ENCODE assay signal across 22 cellular contexts in the genomic region with DNA sequence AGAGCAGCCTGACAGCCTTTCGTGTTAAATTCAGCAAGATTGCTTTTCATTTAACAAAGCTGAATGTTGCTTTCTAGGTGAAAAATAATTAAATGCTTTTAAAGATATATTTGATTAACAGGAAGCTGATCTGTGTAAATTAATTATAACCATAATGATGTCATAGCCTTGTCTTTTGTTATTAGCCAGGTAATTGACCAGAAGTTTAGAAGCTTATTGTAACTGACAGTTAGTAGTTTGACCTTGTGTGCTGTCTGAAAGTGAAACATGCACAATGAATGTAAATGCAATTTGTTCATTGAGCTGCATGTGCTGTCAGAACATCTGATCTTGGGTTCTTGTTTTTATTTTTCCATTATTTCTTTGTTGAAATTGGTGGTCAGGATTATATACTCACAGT. TPM values are rescaled to one million over a fixed set of nuclear protein-coding genes. Genes with fewer than 3 reads are reported as not detected.
DNase-seq lines count a peak whose midpoint lies in the region; ATAC-seq, FAIRE-seq and TF ChIP-seq lines count a peak whose summit lies in the region.
"Had no signal": no experiment of that assay in that cellular context is flagged by ENCODE, and none has a peak within 500 bp of the region (broad histone marks: within the 10 kb centered on the region; RNA-seq: fewer than 3 reads in every experiment).

No MANE protein-coding gene starts in this region.

- H3K27ac ChIP-seq in HepG2 (ENCODE audit: extremely low read length, insufficient read depth, low read length) (no peak overlapping the region), right lobe of liver (no peak overlapping the region), PC-9 (no peak overlapping the region)

- H3K4me1 Mint-ChIP-seq in HFFc6 (ENCODE audit: low read depth) = 0 out of 2 replicates have a peak, but pooled peaks cover 6% of the 10 kb centered on the region
- peaks cover 24% of the 10 kb centered on the region for H3K4me1 Mint-ChIP-seq in activated CD8-positive, alpha-beta memory T cell treated with anti-CD3 and anti-CD28 coated beads, Interleukin-2, amount 10 ng/mL, durations not matched to agents 7 days and 5 days
- H3K4me1 Mint-ChIP-seq: mesothelial cell of epicardium had no signal

- H3K27ac Mint-ChIP-seq in HFFc6 = no peak overlapping the region
- no peak overlapping the region for H3K27ac Mint-ChIP-seq in activated CD8-positive, alpha-beta memory T cell treated with anti-CD3 and anti-CD28 coated beads, Interleukin-2, amount 10 ng/mL, durations not matched to agents 7 days and 5 days
- H3K27ac Mint-ChIP-seq: CD4-positive, CD25-positive, alpha-beta regulatory T cell; mesothelial cell of epicardium; stimulated activated naive CD8-positive, alpha-beta T cell treated with anti-CD3 and anti-CD28 coated beads, Interleukin-15, Interleukin-2, amounts not matched to agents 100 ng/mL and 50 ng/mL, for 24 hours; T-helper 17 cell had no signal

- TF ChIP-seq CTCF in HepG2 (CRISPR knock-in tag; IDR thresholded peaks at IDR 0.05) = no peak
- no peak for TF ChIP-seq CTCF in right lobe of liver (IDR thresholded peaks at IDR 0.05)
- TF ChIP-seq CTCF in PC-9 (conservative IDR thresholded peaks at IDR 0.05) = no peak
- no peak for TF ChIP-seq CTCF in HFFc6 (IDR thresholded peaks at IDR 0.05)

- no peak overlapping the region for H2AFZ ChIP-seq in HepG2 (ENCODE audit: low read length)
- no peak overlapping the region for H2AFZ ChIP-seq in PC-9

- ATAC-seq in HepG2 = no peak
- no peak for ATAC-seq in right lobe of liver
- peak; percentile 70 for ATAC-seq in HG02678 (IDR thresholded peaks at IDR 0.05; ENCODE audit: unreplicated experiment)
- ATAC-seq in HG03520 (IDR thresholded peaks at IDR 0.05; ENCODE audit: unreplicated experiment) = peak; percentile 58
- ATAC-seq in activated CD8-positive, alpha-beta memory T cell treated with anti-CD3 and anti-CD28 coated beads, Interleukin-2, amount 10 ng/mL, durations not matched to agents 7 days and 5 days = no peak
- ATAC-seq: activated T-cell treated with anti-CD3 and anti-CD28 coated beads, Interleukin-2, amount 50 U/mL, for 4 hours; T-helper 17 cell had no signal

- H3K9me3 ChIP-seq in HepG2 (ENCODE audit: low read length) (no peaks in the 10 kb centered on the region), right lobe of liver (no peaks in the 10 kb centered on the region), PC-9 (ENCODE audit: insufficient read depth, low read depth) (no peaks in the 10 kb centered on the region)

- H3K9me2 ChIP-seq in PC-9 (ENCODE audit: insufficient read depth) = no peaks in the 10 kb centered on the region

- no peak for FAIRE-seq in HepG2 (lab: Jason Lieb, UNC)
- FAIRE-seq: RCC 7860 had no signal

- DNase-seq in HepG2 (ENCODE audit: low spot score) (no peak), right lobe of liver (no peak), PC-9 (no peak), HFFc6 (no peak)
- no peak for DNase-seq in activated CD8-positive, alpha-beta memory T cell treated with anti-CD3 and anti-CD28 coated beads, Interleukin-2, amount 10 ng/mL, durations not matched to agents 7 days and 5 days
- no peak for DNase-seq in stimulated activated naive CD4-positive, alpha-beta T cell (lab: John Stamatoyannopoulos, UW)
- DNase-seq: 8988T; activated CD4-positive, CD25-positive, alpha-beta regulatory T cell treated with anti-CD3 and anti-CD28 coated beads, Interleukin-2, amount 50 U/mL, for 72 hours; activated T-cell treated with anti-CD3 and anti-CD28 coated beads, Interleukin-2, amount 50 U/mL, for 4 hours; CD4-positive, CD25-positive, alpha-beta regulatory T cell; erythroblast; glutamatergic neuron; NCI-H1417 treated with DMSO at 0.1 percent for 48 hours; NCI-H510A; nucleus accumbens; T-helper 17 cell had no signal

- no peak for TF ChIP-seq EP300 in HepG2 (IDR thresholded peaks at IDR 0.05; ENCODE audit: low read depth in 2 of 2, low read length in 2 of 2)
- no peak for TF ChIP-seq EP300 in HepG2 (CRISPR knock-in tag; IDR thresholded peaks at IDR 0.05; ENCODE audit: borderline replicate concordance)

- POLR2A ChIA-PET in HepG2 (lab: Yijun Ruan, JAX) = interaction anchor here (1.4 kb wide), 1 partner anchor 10 kb away, joined by 4 read pairs; the partner anchor contains the start of gene RHBDD1
- POLR2A ChIA-PET in PC-9 (lab: Charles Lee; ENCODE audit: unreplicated experiment) = no interaction called here

- H3K9me3 Mint-ChIP-seq in HFFc6 = peaks cover 7% of the 10 kb centered on the region; the same call in 1 of the 2 replicates
- peaks cover 2% of the 10 kb centered on the region for H3K9me3 Mint-ChIP-seq in activated CD8-positive, alpha-beta memory T cell treated with anti-CD3 and anti-CD28 coated beads, Interleukin-2, amount 10 ng/mL, durations not matched to agents 7 days and 5 days (ENCODE audit: low read depth)
- H3K9me3 Mint-ChIP-seq: activated T-cell treated with anti-CD3 and anti-CD28 coated beads, Interleukin-2, amount 50 U/mL, for 4 hours had no signal

- H3F3A ChIP-seq in PC-9 (ENCODE audit: insufficient read depth, low read depth) = no peaks in the 10 kb centered on the region

- H3K4me3 ChIP-seq in HepG2 (replicated peaks in 1 of 3; ENCODE audit: insufficient read depth in 1 of 3, low read depth in 2 of 3, low read length in 3 of 3) = no peak overlapping the region
- no peak overlapping the region for H3K4me3 ChIP-seq in right lobe of liver
- H3K4me3 ChIP-seq in PC-9 = no peak overlapping the region

- H3K4me2 ChIP-seq in HepG2 (ENCODE audit: low read depth, low read length) (no peak overlapping the region), PC-9 (no peak overlapping the region)

- CTCF ChIA-PET in HepG2 (lab: Yijun Ruan, JAX; ENCODE audit: low intra/inter-chr PET ratio, low total read pairs) = no interaction called here
- CTCF ChIA-PET in PC-9 (lab: Charles Lee) = no interaction called here
- CTCF ChIA-PET in activated CD8-positive, alpha-beta memory T cell treated with anti-CD3 and anti-CD28 coated beads, Interleukin-2, amount 10 ng/mL, durations not matched to agents 7 days and 5 days (lab: Charles Lee) = no interaction called here

- H3K36me3 ChIP-seq in HepG2 (replicated peaks in 1 of 2; ENCODE audit: control insufficient read depth in 1 of 2, insufficient read depth in 2 of 2, low read length in 2 of 2) = no peaks in the 10 kb centered on the region
- H3K36me3 ChIP-seq in right lobe of liver = no peaks in the 10 kb centered on the region
- H3K36me3 ChIP-seq in PC-9 (ENCODE audit: low read depth) = 0 out of 2 replicates have a peak, but pooled peaks cover 3% of the 10 kb centered on the region

- H3K27me3 Mint-ChIP-seq in HFFc6 (ENCODE audit: insufficient read depth) = no peaks in the 10 kb centered on the region
- H3K27me3 Mint-ChIP-seq in activated CD8-positive, alpha-beta memory T cell treated with anti-CD3 and anti-CD28 coated beads, Interleukin-2, amount 10 ng/mL, durations not matched to agents 7 days and 5 days = no peaks in the 10 kb centered on the region
- H3K27me3 Mint-ChIP-seq: CD4-positive, CD25-positive, alpha-beta regulatory T cell; IgD-negative memory B cell; stimulated activated naive CD8-positive, alpha-beta T cell treated with anti-CD3 and anti-CD28 coated beads, Interleukin-15, Interleukin-2, amounts not matched to agents 100 ng/mL and 50 ng/mL, for 24 hours; T-helper 17 cell had no signal

- intact Hi-C loops in HepG2 (cut with micrococcal nuclease; ENCODE audit: unreplicated experiment) (no loop called here), right lobe of liver (cut with DNase I) (no loop called here), PC-9 (cut with micrococcal nuclease; ENCODE audit: unreplicated experiment) (no loop called here)

- in situ Hi-C loops in HepG2 (cut with HindIII; ENCODE audit: extremely low pct_ligation_motif_present, low pct_unique_long_range_greater_than_20kb) = no loop called here

- no peak for TF ChIP-seq RAD21 in HepG2 (CRISPR knock-in tag; IDR thresholded peaks at IDR 0.05)

- TF ChIP-seq POLR2A in HepG2 (IDR thresholded peaks at IDR 0.05; ENCODE audit: insufficient read depth in 1 of 2, low read depth in 2 of 2, low read length in 2 of 2) (no peak), right lobe of liver (IDR thresholded peaks at IDR 0.05) (no peak)

- H3K36me3 Mint-ChIP-seq in HFFc6 (ENCODE audit: low read depth) = peaks cover 23% of the 10 kb centered on the region
- H3K36me3 Mint-ChIP-seq in activated CD8-positive, alpha-beta memory T cell treated with anti-CD3 and anti-CD28 coated beads, Interleukin-2, amount 10 ng/mL, durations not matched to agents 7 days and 5 days = peaks cover 32% of the 10 kb centered on the region

- H4K20me1 ChIP-seq in HepG2 (ENCODE audit: insufficient read depth, low read length) = no peaks in the 10 kb centered on the region
- H4K20me1 ChIP-seq in PC-9 (ENCODE audit: insufficient read depth) = no peaks in the 10 kb centered on the region

- no peaks in the 10 kb centered on the region for H3K27me3 ChIP-seq in HepG2 (ENCODE audit: control insufficient read depth in 1 of 2, insufficient read depth in 2 of 2, low read length in 2 of 2)
- no peaks in the 10 kb centered on the region for H3K27me3 ChIP-seq in right lobe of liver
- no peaks in the 10 kb centered on the region for H3K27me3 ChIP-seq in PC-9 (ENCODE audit: insufficient read depth, low read depth)

- BruUV-seq in HepG2 (replicated peaks; lab: Mats Ljungman, UMichigan) (no TSS peak), PC-9 (replicated peaks; lab: Mats Ljungman, UMichigan) (no TSS peak)

- no peaks in the 10 kb centered on the region for H3K4me1 ChIP-seq in HepG2 (ENCODE audit: insufficient read depth, low read length)
- no peaks in the 10 kb centered on the region for H3K4me1 ChIP-seq in right lobe of liver
- H3K4me1 ChIP-seq in PC-9 (replicated peaks; ENCODE audit: insufficient read depth) = no peaks in the 10 kb centered on the region

- H3K9ac ChIP-seq in HepG2 (ENCODE audit: insufficient read depth, low read depth, low read length) = no peak overlapping the region

- H3K79me2 ChIP-seq in HepG2 (ENCODE audit: insufficient read depth, low read length) = no peaks in the 10 kb centered on the region
- 0 out of 2 replicates have a peak, but pooled peaks cover 6% of the 10 kb centered on the region for H3K79me2 ChIP-seq in PC-9 (ENCODE audit: low read depth)

- no peak overlapping the region for H3K4me3 Mint-ChIP-seq in HFFc6
- no peak overlapping the region for H3K4me3 Mint-ChIP-seq in activated CD8-positive, alpha-beta memory T cell treated with anti-CD3 and anti-CD28 coated beads, Interleukin-2, amount 10 ng/mL, durations not matched to agents 7 days and 5 days
- H3K4me3 Mint-ChIP-seq: activated T-cell treated with anti-CD3 and anti-CD28 coated beads, Interleukin-2, amount 50 U/mL, for 4 hours; CD4-positive, CD25-positive, alpha-beta regulatory T cell; mesothelial cell of epicardium; stimulated activated naive CD8-positive, alpha-beta T cell treated with anti-CD3 and anti-CD28 coated beads, Interleukin-15, Interleukin-2, amounts not matched to agents 100 ng/mL and 50 ng/mL, for 24 hours; T-helper 17 cell had no signal

- 64% methylated on average over 1 of the region's 1 CpG for WGBS in HepG2 (ENCODE audit: low lambda C conversion rate)
- WGBS in right lobe of liver (ENCODE audit: insufficient coverage, low coverage, low lambda C conversion rate, missing lambda C conversion rate) = 100% methylated on average over 1 of the region's 1 CpG

RNA-seq across cellular contexts. Expression of gene RHBDD1, which starts 9.9 kb away (rescaled TPM):
- total RNA-seq in HepG2 (2016; rRNA removed; fragmentation: Illumina TruSeq; extraction: Trizol) (8.2 and 8.8 TPM in 2 replicates), right lobe of liver (10 to 100 TPM; 14.7 to 25.3 (median 21.0) TPM), PC-9 (2021) (22.3 and 23.2 TPM in 2 replicates)
- total RNA-seq in HepG2 (2016; cell fraction: cytosol; rRNA removed; fragmentation: Illumina TruSeq; extraction: Trizol; ENCODE audit: low read depth) = 25.4 and 28.6 TPM in 2 replicates
- 8.3 and 8.9 TPM in 2 replicates for total RNA-seq in HepG2 (2016; cell fraction: insoluble cytoplasmic fraction; rRNA removed; fragmentation: Illumina TruSeq; extraction: Trizol)
- total RNA-seq in HepG2 (2016; cell fraction: membrane; rRNA removed; fragmentation: Illumina TruSeq; extraction: Trizol) = 14.2 and 17.1 TPM in 2 replicates
- 18.0 and 18.2 TPM in 2 replicates for total RNA-seq in HepG2 (2016; cell fraction: nucleus; rRNA removed; fragmentation: Illumina TruSeq; extraction: Trizol)
- 8.7 and 9.5 TPM in 2 replicates for polyA plus RNA-seq in HepG2 (2011; rRNA removed)
- 4.1 and 6.4 TPM in 2 replicates for polyA plus RNA-seq in HepG2 (2011; cell fraction: cytosol; rRNA removed)
- polyA plus RNA-seq in HepG2 (2011; cell fraction: nucleus; rRNA removed) = 5.5 and 7.6 TPM in 2 replicates
- polyA plus RNA-seq in HepG2 (2012) = 6.4 and 10.1 TPM in 2 replicates
- polyA plus RNA-seq in HepG2 (2016; cell fraction: cytosol; fragmentation: Illumina TruSeq; extraction: Trizol; ENCODE audit: low read depth) = 0.42 and 1.1 TPM in 2 replicates
- 4.6 and 4.8 TPM in 2 replicates for polyA plus RNA-seq in HepG2 (2016; cell fraction: insoluble cytoplasmic fraction; fragmentation: Illumina TruSeq; extraction: Trizol; ENCODE audit: low read depth)
- 2.7 and 3.3 TPM in 2 replicates for polyA plus RNA-seq in HepG2 (2016; cell fraction: membrane; fragmentation: Illumina TruSeq; extraction: Trizol; ENCODE audit: low read depth)
- polyA plus RNA-seq in HepG2 (2016; cell fraction: nucleus; fragmentation: Illumina TruSeq; extraction: Trizol; ENCODE audit: insufficient read depth, low read depth) = 3.7 and 5.6 TPM in 2 replicates
- polyA minus RNA-seq in HepG2 (2011; rRNA and poly(A)+ RNA removed; ENCODE audit: low replicate concordance) = 8.3 and 22.5 TPM in 2 replicates
- 19.6 and 21.3 TPM in 2 replicates for polyA minus RNA-seq in HepG2 (2011; cell fraction: cytosol; rRNA and poly(A)+ RNA removed)
- polyA minus RNA-seq in HepG2 (2011; cell fraction: nucleus; rRNA and poly(A)+ RNA removed) = 44.3 and 54.3 TPM in 2 replicates
- total RNA-seq in HFFc6 (2021; fragmentation: NEBNext Ultra II Directional; extraction: Animal tissue kit (Norgen Biotek cat#: 25700)) = 10 to 100 TPM; 34.3 to 50.7 (median 42.3) TPM
- total RNA-seq in activated CD8-positive, alpha-beta memory T cell treated with anti-CD3 and anti-CD28 coated beads, Interleukin-2, amount 10 ng/mL, durations not matched to agents 7 days and 5 days = 10 to 100 TPM; 29.8 to 32.2 TPM

RNA-seq across cellular contexts. Expression of gene IRS1, which starts 46.1 kb away (rescaled TPM):
- 7.9 and 8.7 TPM in 2 replicates for total RNA-seq in HepG2 (2016; rRNA removed; fragmentation: Illumina TruSeq; extraction: Trizol)
- 0.51 and 0.53 TPM in 2 replicates for total RNA-seq in HepG2 (2016; cell fraction: cytosol; rRNA removed; fragmentation: Illumina TruSeq; extraction: Trizol; ENCODE audit: low read depth)
- total RNA-seq in HepG2 (2016; cell fraction: insoluble cytoplasmic fraction; rRNA removed; fragmentation: Illumina TruSeq; extraction: Trizol) = 7.1 and 8.1 TPM in 2 replicates
- total RNA-seq in HepG2 (2016; cell fraction: membrane; rRNA removed; fragmentation: Illumina TruSeq; extraction: Trizol) = 2.7 and 3.0 TPM in 2 replicates
- 10.7 and 14.1 TPM in 2 replicates for total RNA-seq in HepG2 (2016; cell fraction: nucleus; rRNA removed; fragmentation: Illumina TruSeq; extraction: Trizol)
- 9.0 and 12.8 TPM in 2 replicates for polyA plus RNA-seq in HepG2 (2011; rRNA removed)
- polyA plus RNA-seq in HepG2 (2011; cell fraction: cytosol; rRNA removed) = 7.1 and 7.9 TPM in 2 replicates
- 15.3 and 15.6 TPM in 2 replicates for polyA plus RNA-seq in HepG2 (2011; cell fraction: nucleus; rRNA removed)
- polyA plus RNA-seq in HepG2 (2012) = 14.3 and 15.3 TPM in 2 replicates
- polyA plus RNA-seq in HepG2 (2016; cell fraction: cytosol; fragmentation: Illumina TruSeq; extraction: Trizol; ENCODE audit: low read depth) = 0.25 and 0.50 TPM in 2 replicates
- polyA plus RNA-seq in HepG2 (2016; cell fraction: insoluble cytoplasmic fraction; fragmentation: Illumina TruSeq; extraction: Trizol; ENCODE audit: low read depth) = 6.8 and 8.7 TPM in 2 replicates
- polyA plus RNA-seq in HepG2 (2016; cell fraction: membrane; fragmentation: Illumina TruSeq; extraction: Trizol; ENCODE audit: low read depth) = 1.1 and 1.4 TPM in 2 replicates
- 11.6 and 13.6 TPM in 2 replicates for polyA plus RNA-seq in HepG2 (2016; cell fraction: nucleus; fragmentation: Illumina TruSeq; extraction: Trizol; ENCODE audit: insufficient read depth, low read depth)
- polyA minus RNA-seq in HepG2 (2011; rRNA and poly(A)+ RNA removed; ENCODE audit: low replicate concordance) = 0.68 and 28.1 TPM in 2 replicates
- 11.2 and 13.5 TPM in 2 replicates for polyA minus RNA-seq in HepG2 (2011; cell fraction: cytosol; rRNA and poly(A)+ RNA removed)
- polyA minus RNA-seq in HepG2 (2011; cell fraction: nucleus; rRNA and poly(A)+ RNA removed) = 26.8 and 36.8 TPM in 2 replicates
- total RNA-seq in right lobe of liver = 10 to 100 TPM in 5 of 6 experiments, 1 to 10 TPM in 1; 9.0 to 24.4 (median 15.8) TPM
- total RNA-seq in PC-9 (2021) = 26.2 and 28.6 TPM in 2 replicates
- total RNA-seq in HFFc6 (2021; fragmentation: NEBNext Ultra II Directional; extraction: Animal tissue kit (Norgen Biotek cat#: 25700)) = 10 to 100 TPM; 37.4 to 49.9 (median 44.4) TPM
- total RNA-seq in activated CD8-positive, alpha-beta memory T cell treated with anti-CD3 and anti-CD28 coated beads, Interleukin-2, amount 10 ng/mL, durations not matched to agents 7 days and 5 days = 1 to 10 TPM; 4.5 to 5.8 TPM

Comparison
In these comparisons a context has a peak if more than half of its experiments do, and no peak if none do; other contexts are left out.
1. ATAC-seq: peak in HG02678 (single experiment) and HG03520 (single experiment); none in HepG2 (single experiment), right lobe of liver (0 of 4) and activated CD8-positive, alpha-beta memory T cell treated with anti-CD3 and anti-CD28 coated beads, Interleukin-2, amount 10 ng/mL, durations not matched to agents 7 days and 5 days (single experiment).